In genomic region chr5:170408189-170408588, GRCh38 we compare ENCODE assay signal across 14 cellular contexts. TPM values are rescaled to one million over a fixed set of nuclear protein-coding genes. Genes with fewer than 3 reads are reported as not detected.
DNase-seq lines count a peak whose midpoint lies in the region; ATAC-seq and TF ChIP-seq lines count a peak whose summit lies in the region.
"Had no signal": no experiment of that assay in that cellular context is flagged by ENCODE, and none has a peak within 500 bp of the region (broad histone marks: within the 10 kb centered on the region; RNA-seq: fewer than 3 reads in every experiment).

No MANE protein-coding gene starts in this region.

- ATAC-seq in GM18873 (IDR thresholded peaks at IDR 0.05; ENCODE audit: low FRiP score, unreplicated experiment) = no peak

- peak overlapping the region in 2 of 3 experiments; percentile 17 to 41 for H3K27ac Mint-ChIP-seq in nephron
- H3K27ac Mint-ChIP-seq: B cell had no signal

- peak; percentile 6 for DNase-seq in G401 (ENCODE audit: low spot score)
- DNase-seq in NCI-H2107 (lab: John Stamatoyannopoulos, UW) = peak; percentile 64
- DNase-seq in astrocyte of the hippocampus (ENCODE audit: low read depth, low spot score) = peak; percentile 20
- DNase-seq in posterior vena cava (ENCODE audit: low spot score) = no peak
- no peak for DNase-seq in NCI-H187 (lab: John Stamatoyannopoulos, UW)
- DNase-seq in Kasumi-1 (lab: John Stamatoyannopoulos, UW) = no peak
- DNase-seq: activated naive CD4-positive, alpha-beta T cell treated with Interleukin-2 at 50 U/mL for 16 hours; brain microvascular endothelial cell; DND-41; NCI-H1105 treated with DMSO at 0.1 percent for 48 hours; tibial artery had no signal

- intact Hi-C loops in posterior vena cava (cut with DNase I) = no loop called here

- in situ Hi-C loops in G401 (cut with HindIII; ENCODE audit: low sequenced_read_pairs) = no loop called here

- no peaks in the 10 kb centered on the region for H3K9me3 Mint-ChIP-seq in nephron

- peaks cover 13% of the 10 kb centered on the region for H3K27me3 Mint-ChIP-seq in nephron (ENCODE audit: low read depth)

- H3K4me1 Mint-ChIP-seq in nephron = peaks cover 11% of the 10 kb centered on the region

- H3K36me3 Mint-ChIP-seq in nephron (ENCODE audit: low read depth) = no peaks in the 10 kb centered on the region

- no peak overlapping the region for H3K4me3 Mint-ChIP-seq in nephron
- H3K4me3 Mint-ChIP-seq: B cell had no signal

- no peak for TF ChIP-seq CTCF in nephron (IDR thresholded peaks at IDR 0.05; ENCODE audit: unreplicated experiment in 3 of 3)

RNA-seq across cellular contexts. Expression of gene KCNMB1, which starts 19.0 kb away (rescaled TPM):
- total RNA-seq in G401 (2014; rRNA removed; shearing (Covaris generic)) = not detected in 2 replicates
- total RNA-seq in posterior vena cava = 10 to 100 TPM; 48.6 to 61.6 TPM
- total RNA-seq: B cell had no signal

Comparison
In these comparisons a context has a peak if more than half of its experiments do, and no peak if none do; other contexts are left out.
1. DNase-seq: peak in G401 (single experiment), NCI-H2107 (single experiment) and astrocyte of the hippocampus (single experiment); none in posterior vena cava (single experiment), NCI-H187 (0 of 2) and Kasumi-1 (0 of 2).
2. RNA of gene KCNMB1, which starts 19.0 kb away (total RNA-seq): 48.6 to 61.6 TPM in posterior vena cava; not detected in G401; every median in the first group is over 10 times any median in the second.